14 cellular contexts compared by ENCODE assay signal in the genomic region with DNA sequence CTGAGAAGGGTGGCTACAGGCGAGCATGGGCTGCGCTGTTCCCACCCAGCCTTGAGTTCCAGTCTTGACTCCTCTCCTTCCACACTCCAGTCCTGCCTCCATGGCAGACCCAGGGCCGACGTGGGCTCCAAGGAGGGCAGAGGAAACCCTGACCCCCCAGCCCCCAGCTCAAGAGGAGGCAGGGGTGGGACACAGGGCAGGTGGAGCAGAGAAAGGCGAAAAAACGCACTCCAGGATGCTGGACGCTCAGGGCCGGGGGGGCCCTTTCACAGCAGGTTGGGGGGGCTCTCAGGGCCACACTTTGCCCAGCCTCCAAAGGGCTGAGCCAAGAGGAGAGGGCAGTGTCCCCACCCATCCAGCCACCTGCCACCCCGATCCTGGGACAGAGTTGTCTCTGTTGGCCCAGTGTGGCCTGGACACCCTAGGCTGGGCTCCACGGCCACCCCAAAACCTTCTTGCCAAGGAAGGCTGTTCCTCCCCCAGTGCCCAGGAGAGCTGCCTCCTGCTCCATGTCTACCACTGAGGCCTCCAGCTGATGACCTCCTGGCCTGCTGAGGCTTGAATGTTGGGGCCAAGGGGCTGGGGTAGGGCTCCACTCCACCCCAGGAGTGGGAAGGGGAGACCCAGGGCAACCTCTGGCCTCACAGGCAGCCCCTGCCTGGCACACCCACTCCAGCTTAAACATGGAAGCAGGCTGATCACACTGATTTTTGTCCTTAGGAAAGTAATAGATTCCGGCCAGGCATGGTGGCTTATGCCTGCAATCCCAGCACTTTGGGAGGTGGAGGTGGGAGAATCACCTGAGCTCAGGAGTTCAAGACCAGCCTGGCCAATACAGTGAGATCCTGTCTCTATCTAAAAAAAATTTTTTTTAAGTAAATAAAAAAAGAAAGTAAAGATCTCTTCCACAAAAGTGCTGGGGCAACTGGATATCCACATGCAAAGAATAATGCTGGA.
"Had no signal": no experiment of that assay in that cellular context is flagged by ENCODE, and none has a peak within 500 bp of the region (broad histone marks: within the 10 kb centered on the region; RNA-seq: fewer than 3 reads in every experiment).

No MANE protein-coding gene starts in this region.

- H3K9me3 ChIP-seq: ovary, right atrium auricular region, stomach had no signal

- H3K27me3 ChIP-seq: foreskin keratinocyte, ovary, right atrium auricular region, stomach had no signal

- H3K27ac ChIP-seq: foreskin keratinocyte, ovary, right atrium auricular region had no signal

- DNase-seq: dermis blood vessel endothelial cell; erythroblast; foreskin keratinocyte; immature natural killer cell; naive thymus-derived CD4-positive, alpha-beta T cell; nephron progenitor cell; ovary; small intestine; stimulated activated CD4-positive, alpha-beta T cell treated with anti-CD3 and anti-CD28 coated beads, Interleukin-12 subunit alpha, Interleukin-12 subunit beta, amount 100 ng/mL, for 4 hours; stimulated activated naive CD4-positive, alpha-beta T cell; stomach had no signal

- H3K4me3 ChIP-seq: ovary, right atrium auricular region, stomach had no signal

- FAIRE-seq: endothelial cell of umbilical vein, small intestine, urothelium cell line had no signal

- H3K36me3 ChIP-seq: ovary, right atrium auricular region, stomach had no signal

- ATAC-seq: foreskin keratinocyte; naive thymus-derived CD4-positive, alpha-beta T cell had no signal
